Comparison of ENCODE assay signal across 8 cellular contexts in genomic region chrX:154486052-154486395, GRCh38. TPM values are rescaled to one million over a fixed set of nuclear protein-coding genes. Genes with fewer than 3 reads are reported as not detected.
DNase-seq lines count a peak whose midpoint lies in the region; ATAC-seq and TF ChIP-seq lines count a peak whose summit lies in the region.

No MANE protein-coding gene starts in this region.

- H3K9ac ChIP-seq in colonic mucosa (ENCODE audit: low read depth in 2 of 2, low read length in 2 of 2), result peak overlapping the region; percentile 57 to 79
- peak overlapping the region; percentile 69 for H3K9ac ChIP-seq in mesenchymal stem cell (ENCODE audit: low read length)

- H3K27ac ChIP-seq in RWPE1, result peak overlapping the region; percentile 84
- H3K27ac ChIP-seq in colonic mucosa, result peak overlapping the region; percentile 65
- no peak overlapping the region for H3K27ac ChIP-seq in mesenchymal stem cell (ENCODE audit: low read length, poor library complexity, severe bottlenecking)
- peak overlapping the region; percentile 76 to 82 for H3K27ac ChIP-seq in tibial artery

- peak overlapping the region; percentile 71 for H2BK120ac ChIP-seq in mesenchymal stem cell (ENCODE audit: low read depth, low read length)

- H3K36me3 ChIP-seq in colonic mucosa (no peaks in the 10 kb centered on the region), mesenchymal stem cell (ENCODE audit: control insufficient read depth in 1 of 2, insufficient read depth in 2 of 2, low read depth in 1 of 2, low read length in 2 of 2) (peaks cover 33 to 41% of the 10 kb centered on the region in 2 experiments), tibial artery (peaks cover 0 to 19% (median 6%) of the 10 kb centered on the region in 3 donors)

- CTCF ChIA-PET in RWPE1 (lab: Yijun Ruan, JAX), result no interaction called here

- POLR2A ChIA-PET in RWPE1 (lab: Yijun Ruan, JAX; ENCODE audit: low non-redundant PET), result interaction anchor here (0.6 kb wide), 1 partner anchor 51 kb away, joined by 5 read pairs; no protein-coding TSS in a partner anchor

- H3K27me3 ChIP-seq in colonic mucosa (no peaks in the 10 kb centered on the region), mesenchymal stem cell (ENCODE audit: control insufficient read depth in 1 of 2, insufficient read depth in 1 of 2, low read length in 2 of 2) (peaks cover 0 to 12% of the 10 kb centered on the region in 2 experiments), tibial artery (no peaks in the 10 kb centered on the region)

- H2BK15ac ChIP-seq in mesenchymal stem cell (ENCODE audit: low read depth, poor library complexity, severe bottlenecking), result no peak overlapping the region

- TF ChIP-seq CTCF in GM12865 (IDR thresholded peaks at IDR 0.05; ENCODE audit: insufficient read depth, low read depth, low read length, missing control alignments), result no peak
- no peak for TF ChIP-seq CTCF in RWPE1 (conservative IDR thresholded peaks at IDR 0.05; ENCODE audit: low read depth)
- no peak for TF ChIP-seq CTCF in colonic mucosa (IDR thresholded peaks at IDR 0.05)
- no peak for TF ChIP-seq CTCF in tibial artery (IDR thresholded peaks at IDR 0.05)

- no peak overlapping the region for H2BK5ac ChIP-seq in mesenchymal stem cell (ENCODE audit: low read depth, low read length, poor library complexity, severe bottlenecking)

- intact Hi-C loops in colonic mucosa (cut with DNase I), result no loop called here
- intact Hi-C loops in tibial artery (cut with DNase I; ENCODE audit: low total_unique reads), result no loop called here

- H2BK12ac ChIP-seq in mesenchymal stem cell (ENCODE audit: low read length in 2 of 2), result no peak overlapping the region

- peak overlapping the region; percentile 77 for H2AFZ ChIP-seq in mesenchymal stem cell (ENCODE audit: low read depth, low read length)

- peak overlapping the region; percentile 28 to 87 for H3K18ac ChIP-seq in mesenchymal stem cell (ENCODE audit: low read depth in 1 of 2, low read length in 2 of 2)

- peak overlapping the region; percentile 78 for H3K4me3 ChIP-seq in GM12865 (ENCODE audit: low read depth, low read length)
- peak overlapping the region; percentile 65 for H3K4me3 ChIP-seq in colonic mucosa
- H3K4me3 ChIP-seq in mesenchymal stem cell (ENCODE audit: insufficient read depth in 1 of 2, low read depth in 1 of 2, low read length in 2 of 2), result peak overlapping the region; percentile 73 to 78
- peak overlapping the region; percentile 76 to 84 for H3K4me3 ChIP-seq in tibial artery

- peaks cover 16% of the 10 kb centered on the region for H3K79me1 ChIP-seq in mesenchymal stem cell (replicated peaks; ENCODE audit: low read length, poor library complexity, severe bottlenecking)

- DNase-seq in GM12865 (ENCODE audit: low read depth) (peak; percentile 21), RWPE1 (ENCODE audit: low spot score) (no peak), colonic mucosa (peak; percentile 33), mesenchymal stem cell (no peak), tibial artery (no peak)

- peak overlapping the region in 1 of 2 experiments; percentile 98 for H3K14ac ChIP-seq in mesenchymal stem cell (ENCODE audit: low read length in 2 of 2)

- ATAC-seq in esophagus mucosa (no peak), HG03045 (IDR thresholded peaks at IDR 0.05; ENCODE audit: unreplicated experiment) (no peak), HG02885 (IDR thresholded peaks at IDR 0.05; ENCODE audit: poor library complexity, unreplicated experiment) (no peak)

- H4K8ac ChIP-seq in mesenchymal stem cell (ENCODE audit: low read length), result peak overlapping the region; percentile 49

- peak overlapping the region; percentile 77 for H3K4me2 ChIP-seq in mesenchymal stem cell (ENCODE audit: low read length, poor library complexity, severe bottlenecking)

- H3K4me1 ChIP-seq in colonic mucosa (no peaks in the 10 kb centered on the region), mesenchymal stem cell (ENCODE audit: control insufficient read depth, insufficient read depth, low read depth, low read length) (peaks cover 28% of the 10 kb centered on the region), tibial artery (peaks cover 0 to 36% (median 20%) of the 10 kb centered on the region in 4 donors)

- H3K4ac ChIP-seq in mesenchymal stem cell (ENCODE audit: low read depth in 1 of 2, low read length in 2 of 2), result peak overlapping the region in 1 of 2 experiments; percentile 80

- H3K23ac ChIP-seq in mesenchymal stem cell (ENCODE audit: low read length in 2 of 2), result no peak overlapping the region

- H2AK5ac ChIP-seq in mesenchymal stem cell (ENCODE audit: low read length, severe bottlenecking), result no peak overlapping the region

- 7% methylated on average over 6 of the region's 35 CpGs for WGBS in mesenchymal stem cell

- peak overlapping the region; percentile 15 for H4K91ac ChIP-seq in mesenchymal stem cell (ENCODE audit: low read length)

- H3K9me3 ChIP-seq in colonic mucosa, result no peaks in the 10 kb centered on the region
- H3K9me3 ChIP-seq in mesenchymal stem cell (ENCODE audit: control insufficient read depth, low read length), result no peaks in the 10 kb centered on the region
- H3K9me3 ChIP-seq in tibial artery, result no peaks in the 10 kb centered on the region

RNA-seq across cellular contexts. Expression of gene UBL4A, which starts 0.4 kb away (rescaled TPM):
- total RNA-seq in colonic mucosa (10 to 100 TPM; 24.7 to 40.9 TPM), esophagus mucosa (32.3 TPM)
- polyA plus RNA-seq in mesenchymal stem cell (2013, experiment 1 of 2), result 17.7 TPM
- polyA plus RNA-seq in mesenchymal stem cell (2013, experiment 2 of 2), result 18.3 TPM

RNA-seq across cellular contexts. Expression of gene SLC10A3, which starts 4.4 kb away (rescaled TPM):
- total RNA-seq in colonic mucosa, result 10 to 100 TPM; 23.0 to 24.5 TPM
- 27.5 TPM for polyA plus RNA-seq in mesenchymal stem cell (2013, experiment 1 of 2)
- polyA plus RNA-seq in mesenchymal stem cell (2013, experiment 2 of 2), result 27.3 TPM
- total RNA-seq in esophagus mucosa, result 20.6 TPM

RNA-seq across cellular contexts. Expression of gene LAGE3, which starts 6.9 kb away (rescaled TPM):
- total RNA-seq in colonic mucosa (10 to 100 TPM; 10.0 to 35.3 TPM), esophagus mucosa (15.1 TPM)
- 22.7 TPM for polyA plus RNA-seq in mesenchymal stem cell (2013, experiment 1 of 2)
- 23.5 TPM for polyA plus RNA-seq in mesenchymal stem cell (2013, experiment 2 of 2)

RNA-seq across cellular contexts. Expression of gene PLXNA3, which starts 27.9 kb away (rescaled TPM):
- total RNA-seq in colonic mucosa, result 10 to 100 TPM; 37.7 to 43.9 TPM
- polyA plus RNA-seq in mesenchymal stem cell (2013, experiment 1 of 2), result 50.5 TPM
- polyA plus RNA-seq in mesenchymal stem cell (2013, experiment 2 of 2), result 47.0 TPM
- 7.1 TPM for total RNA-seq in esophagus mucosa

RNA-seq across cellular contexts. Expression of gene FAM3A, which starts 30.0 kb away (rescaled TPM):
- total RNA-seq in colonic mucosa (10 to 100 TPM; 63.1 to 71.1 TPM), esophagus mucosa (40.6 TPM)
- polyA plus RNA-seq in mesenchymal stem cell (2013, experiment 1 of 2), result 27.0 TPM
- polyA plus RNA-seq in mesenchymal stem cell (2013, experiment 2 of 2), result 24.3 TPM

Comparison
In these comparisons a context has a peak if more than half of its experiments do, and no peak if none do; other contexts are left out.
1. DNase-seq: peak in GM12865 (single experiment) and colonic mucosa (single experiment); none in RWPE1 (single experiment), mesenchymal stem cell (single experiment) and tibial artery (0 of 2).
2. Peak in every context shown above with its lines, with median percentiles within 50 percentile points of each other: H3K4me3 ChIP-seq.